Comparison of ENCODE assay signal across 14 cellular contexts in the genomic region with DNA sequence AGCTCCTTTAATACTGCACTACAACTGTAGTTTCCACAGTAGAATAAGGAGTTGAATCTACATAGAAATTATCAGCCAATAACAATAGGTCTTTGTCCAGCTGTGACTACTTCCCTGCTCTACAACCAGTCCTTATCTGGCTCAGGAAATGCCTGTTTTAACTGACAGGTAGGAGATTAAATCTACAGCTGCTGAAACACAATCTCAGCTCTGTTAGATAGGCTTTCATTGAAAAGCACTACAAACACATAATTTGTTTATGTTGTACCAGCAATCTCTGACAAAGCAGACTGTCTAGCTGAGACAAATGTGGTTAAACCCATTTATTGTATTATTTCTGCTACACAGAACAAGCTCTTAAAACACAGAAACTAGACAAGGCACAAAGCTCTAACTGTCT.
A peak's percentile ranks its signal among the peaks of the same experiment; 100 is the strongest.
DNase-seq lines count a peak whose midpoint lies in the region; ATAC-seq and TF ChIP-seq lines count a peak whose summit lies in the region.
"Had no signal": no experiment of that assay in that cellular context is flagged by ENCODE, and none has a peak within 500 bp of the region (broad histone marks: within the 10 kb centered on the region; RNA-seq: fewer than 3 reads in every experiment).

No MANE protein-coding gene starts in this region.

- in situ Hi-C loops in brain microvascular endothelial cell (cut with HindIII; ENCODE audit: low pct_ligation_motif_present, low sequenced_read_pairs), result no loop called here

- H3K27me3 ChIP-seq in brain microvascular endothelial cell (replicated peaks), result no peaks in the 10 kb centered on the region

- H3K4me3 ChIP-seq in brain microvascular endothelial cell (ENCODE audit: low read depth, low read length), result no peak overlapping the region

- DNase-seq in NCI-H1092 treated with DMSO at 0.1 percent for 48 hours (lab: John Stamatoyannopoulos, UW), result peak; percentile 39
- DNase-seq in NCI-H2227 treated with DMSO at 0.1 percent for 48 hours (lab: John Stamatoyannopoulos, UW), result peak; percentile 58
- peak; percentile 6 for DNase-seq in brain microvascular endothelial cell
- peak; percentile 36 for DNase-seq in pons (ENCODE audit: low spot score)
- no peak for DNase-seq in cerebellar nuclear complex (lab: John Stamatoyannopoulos, UW)
- DNase-seq: activated CD4-positive, alpha-beta T cell treated with anti-CD3 and anti-CD28 coated beads, Interleukin-2, amount 50 U/mL, for 48 hours; activated gamma-delta T cell treated with Interleukin-2 at 50 U/mL for 16 hours; CD4-positive, alpha-beta memory T cell; immature natural killer cell; nephron progenitor cell; small intestine; T-helper 2 cell had no signal

- ATAC-seq in HG03521 (IDR thresholded peaks at IDR 0.05; ENCODE audit: unreplicated experiment), result no peak
- no peak for ATAC-seq in GM21528 (IDR thresholded peaks at IDR 0.05; ENCODE audit: low FRiP score, unreplicated experiment)

- H3K27ac ChIP-seq in brain microvascular endothelial cell, result no peak overlapping the region

- no peak for TF ChIP-seq CTCF in brain microvascular endothelial cell (IDR thresholded peaks at IDR 0.05; ENCODE audit: low read depth, low read length, missing control alignments)

- H3K36me3 ChIP-seq in brain microvascular endothelial cell (replicated peaks), result no peaks in the 10 kb centered on the region

Comparison
In these comparisons a context has a peak if more than half of its experiments do, and no peak if none do; other contexts are left out.
1. DNase-seq: peak in NCI-H1092 treated with DMSO at 0.1 percent for 48 hours (single experiment), NCI-H2227 treated with DMSO at 0.1 percent for 48 hours (single experiment), brain microvascular endothelial cell (single experiment) and pons (single experiment); none in cerebellar nuclear complex (0 of 2).